In the genomic region with DNA sequence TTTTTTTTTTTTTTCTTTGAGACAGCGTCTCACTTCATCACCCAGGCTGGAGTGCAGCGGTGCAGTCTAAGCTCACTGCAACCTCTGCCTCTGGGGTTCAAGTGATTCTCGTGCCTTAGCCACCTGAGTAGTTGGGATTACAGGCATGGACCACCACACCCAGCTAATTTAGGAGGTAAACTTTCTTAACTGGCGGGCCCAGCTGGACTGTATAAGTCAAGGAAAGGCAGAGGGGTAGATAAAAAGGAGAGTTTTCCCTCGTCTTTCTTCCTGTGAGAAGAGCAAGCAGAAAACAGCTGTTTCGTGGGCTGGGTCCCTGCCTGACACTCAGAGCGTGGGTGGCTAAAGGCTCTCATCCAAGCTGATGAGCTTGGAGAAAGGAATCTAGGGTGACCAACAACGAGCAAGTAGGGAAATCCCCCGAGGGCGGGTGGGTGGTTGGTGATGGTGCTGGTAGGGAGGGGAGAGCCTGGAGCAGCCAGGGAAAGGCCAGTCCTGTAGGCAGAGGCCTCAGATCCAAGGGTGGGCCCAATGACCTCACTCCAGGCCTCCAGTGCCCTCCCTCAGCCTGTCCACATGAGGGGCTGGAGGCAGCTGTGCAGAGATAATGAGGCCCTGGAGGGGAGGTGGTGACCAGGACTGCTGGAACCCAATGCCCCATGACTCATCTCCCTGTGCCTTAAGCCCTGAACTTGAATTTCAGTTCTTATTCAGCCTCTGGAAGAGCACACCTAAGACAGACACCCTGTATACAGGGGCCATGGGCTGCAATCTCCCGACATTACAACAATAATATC, we compare ENCODE assay signal across 8 cellular contexts.
DNase-seq lines count a peak whose midpoint lies in the region; ATAC-seq lines count a peak whose summit lies in the region.

No MANE protein-coding gene starts in this region.

- peaks cover 19 to 38% of the 10 kb centered on the region in 2 donors for H3K4me1 ChIP-seq in muscle layer of duodenum (ENCODE audit: control insufficient read depth in 1 of 2, insufficient read depth in 2 of 2, low read length in 2 of 2)

- H3K36me3 ChIP-seq in muscle layer of duodenum (ENCODE audit: control insufficient read depth in 1 of 2, insufficient read depth in 2 of 2, low read length in 2 of 2), result peaks cover 0 to 4% of the 10 kb centered on the region in 2 donors

- H3K4me3 ChIP-seq in muscle layer of duodenum (ENCODE audit: low read depth in 1 of 2, low read length in 2 of 2), result no peak overlapping the region

- no peaks in the 10 kb centered on the region for H3K9me3 ChIP-seq in muscle layer of duodenum (ENCODE audit: control insufficient read depth in 1 of 2, low read length in 2 of 2)

- peak overlapping the region; percentile 57 for H3K27ac ChIP-seq in muscle layer of duodenum (ENCODE audit: low read length)

- H3K27me3 ChIP-seq in muscle layer of duodenum (ENCODE audit: low read depth, low read length), result no peaks in the 10 kb centered on the region

- ATAC-seq in HG03196 (IDR thresholded peaks at IDR 0.05; ENCODE audit: unreplicated experiment), result no peak

- DNase-seq in ACHN (peak; percentile 89), LoVo (ENCODE audit: low spot score) (peak; percentile 7), epidermal melanocyte (ENCODE audit: insufficient read length, low spot score) (peak; percentile 68), SKM-1 (lab: John Stamatoyannopoulos, UW; ENCODE audit: unreplicated experiment) (no peak), NCI-H1105 treated with DMSO at 0.1 percent for 48 hours (lab: John Stamatoyannopoulos, UW) (no peak)
- no peak for DNase-seq in activated CD4-positive, CD25-positive, alpha-beta regulatory T cell treated with anti-CD3 and anti-CD28 coated beads, Interleukin-2, amount 50 U/mL, for 72 hours

- in situ Hi-C loops in ACHN (cut with HindIII; ENCODE audit: low pct_ligation_motif_present, low pct_unique_long_range_greater_than_20kb, low sequenced_read_pairs), result no loop called here

Comparison
In these comparisons a context has a peak if more than half of its experiments do, and no peak if none do; other contexts are left out.
1. DNase-seq: peak in ACHN (single experiment), LoVo (single experiment) and epidermal melanocyte (single experiment); none in activated CD4-positive, CD25-positive, alpha-beta regulatory T cell treated with anti-CD3 and anti-CD28 coated beads, Interleukin-2, amount 50 U/mL, for 72 hours (single experiment), SKM-1 (single experiment) and NCI-H1105 treated with DMSO at 0.1 percent for 48 hours (single experiment).